8 cellular contexts compared by ENCODE assay signal in genomic region chr16:52554334-52554733, GRCh38.
"Had no signal": no experiment of that assay in that cellular context is flagged by ENCODE, and none has a peak within 500 bp of the region (broad histone marks: within the 10 kb centered on the region; RNA-seq: fewer than 3 reads in every experiment).

No MANE protein-coding gene starts in this region.

- H2AFZ ChIP-seq: GM23338 had no signal

- ATAC-seq: GM23338 had no signal

- H3K9ac ChIP-seq: KMS-11 had no signal

- H3K4me2 ChIP-seq: GM23338, KMS-11 had no signal

- FAIRE-seq: H1, H54, HTR-8/SVneo had no signal

- H3K9me3 Mint-ChIP-seq: GM23338 had no signal

- DNase-seq: H9, HCEC 1CT, KBM-7 had no signal

- H3K4me3 Mint-ChIP-seq: GM23338, H9 had no signal

- H3K27ac ChIP-seq: KMS-11 had no signal

- H3K4me3 ChIP-seq: GM23338 had no signal

- H3K27ac Mint-ChIP-seq: GM23338, H9 had no signal
